ENCODE assay signal across 1 cellular context in the genomic region with DNA sequence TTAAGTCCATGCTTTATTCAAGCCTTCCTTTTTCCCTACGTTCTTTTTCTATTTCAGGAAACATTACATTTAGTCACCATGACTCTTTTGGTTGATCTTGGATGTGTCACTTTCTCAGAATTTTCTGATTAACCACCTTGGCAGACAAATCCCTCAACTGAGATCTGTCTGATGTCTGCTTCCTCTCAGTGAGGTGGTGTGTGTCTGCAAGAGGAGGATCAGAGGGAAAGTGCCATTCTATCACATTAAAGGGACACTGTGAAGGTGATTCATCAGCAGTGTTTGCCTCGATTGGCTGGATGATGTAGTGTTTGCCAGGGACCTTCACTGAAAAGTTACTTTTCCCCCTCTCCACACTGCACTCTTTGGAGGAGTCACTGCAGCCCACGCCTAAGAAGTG.
TF ChIP-seq lines count a peak whose summit lies in the region.

No MANE protein-coding gene starts in this region.

TF ChIP-seq in K562, 482 proteins besides CTCF, POLR2A, EP300 and RAD21 (continued from another document):
- TF ChIP-seq, protein P1, sequence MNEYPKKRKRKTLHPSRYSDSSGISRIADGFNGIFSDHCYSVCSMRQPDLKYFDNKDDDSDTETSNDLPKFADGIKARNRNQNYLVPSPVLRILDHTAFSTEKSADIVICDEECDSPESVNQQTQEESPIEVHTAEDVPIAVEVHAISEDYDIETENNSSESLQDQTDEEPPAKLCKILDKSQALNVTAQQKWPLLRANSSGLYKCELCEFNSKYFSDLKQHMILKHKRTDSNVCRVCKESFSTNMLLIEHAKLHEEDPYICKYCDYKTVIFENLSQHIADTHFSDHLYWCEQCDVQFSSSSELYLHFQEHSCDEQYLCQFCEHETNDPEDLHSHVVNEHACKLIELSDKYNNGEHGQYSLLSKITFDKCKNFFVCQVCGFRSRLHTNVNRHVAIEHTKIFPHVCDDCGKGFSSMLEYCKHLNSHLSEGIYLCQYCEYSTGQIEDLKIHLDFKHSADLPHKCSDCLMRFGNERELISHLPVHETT (CRISPR knock-in tag; conservative IDR thresholded peaks at IDR 0.05 in 1 of 2, IDR thresholded peaks at IDR 0.05 in 1 of 2), result no peak
- TF ChIP-seq, protein P2, sequence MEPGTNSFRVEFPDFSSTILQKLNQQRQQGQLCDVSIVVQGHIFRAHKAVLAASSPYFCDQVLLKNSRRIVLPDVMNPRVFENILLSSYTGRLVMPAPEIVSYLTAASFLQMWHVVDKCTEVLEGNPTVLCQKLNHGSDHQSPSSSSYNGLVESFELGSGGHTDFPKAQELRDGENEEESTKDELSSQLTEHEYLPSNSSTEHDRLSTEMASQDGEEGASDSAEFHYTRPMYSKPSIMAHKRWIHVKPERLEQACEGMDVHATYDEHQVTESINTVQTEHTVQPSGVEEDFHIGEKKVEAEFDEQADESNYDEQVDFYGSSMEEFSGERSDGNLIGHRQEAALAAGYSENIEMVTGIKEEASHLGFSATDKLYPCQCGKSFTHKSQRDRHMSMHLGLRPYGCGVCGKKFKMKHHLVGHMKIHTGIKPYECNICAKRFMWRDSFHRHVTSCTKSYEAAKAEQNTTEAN (CRISPR knock-in tag; IDR thresholded peaks at IDR 0.05), result no peak
- TF ChIP-seq HNRNPK (IDR thresholded peaks at IDR 0.05; ENCODE audit: low read depth, low read length, poor library complexity, severe bottlenecking) (no peak), MEF2A (IDR thresholded peaks at IDR 0.05; ENCODE audit: control insufficient read depth, low read depth, low read length) (peak; percentile 52; the same call in 1 of the 2 replicates), SMC3 (conservative IDR thresholded peaks at IDR 0.05; ENCODE audit: insufficient read depth, low read depth, low read length) (no peak), POLR2AphosphoS2 (IDR thresholded peaks at IDR 0.05; ENCODE audit: low read length) (peak; percentile 75; the same call in 1 of the 2 replicates), ARID1B (IDR thresholded peaks at IDR 0.05) (0 out of 2 replicates have a peak, but pooled peaks have one; percentile 10), CBFA2T3 (IDR thresholded peaks at IDR 0.05) (peak; percentile 54), ZBTB17 (CRISPR knock-in tag; IDR thresholded peaks at IDR 0.05) (no peak), NCOR1 (IDR thresholded peaks at IDR 0.05) (peak; percentile 37; the same call in 1 of the 2 replicates), KDM1A (IDR thresholded peaks at IDR 0.05) (0 out of 4 replicates have a peak, but pooled peaks of 1 of the 2 experiments have one; percentile 13), ZKSCAN8 (CRISPR knock-in tag; IDR thresholded peaks at IDR 0.05) (no peak), SUPT5H (IDR thresholded peaks at IDR 0.05) (peak; percentile 21), FOSL1 (tag; conservative IDR thresholded peaks at IDR 0.05) (peak; percentile 29; the same call in 1 of the 2 replicates)
- TF ChIP-seq, protein P3, sequence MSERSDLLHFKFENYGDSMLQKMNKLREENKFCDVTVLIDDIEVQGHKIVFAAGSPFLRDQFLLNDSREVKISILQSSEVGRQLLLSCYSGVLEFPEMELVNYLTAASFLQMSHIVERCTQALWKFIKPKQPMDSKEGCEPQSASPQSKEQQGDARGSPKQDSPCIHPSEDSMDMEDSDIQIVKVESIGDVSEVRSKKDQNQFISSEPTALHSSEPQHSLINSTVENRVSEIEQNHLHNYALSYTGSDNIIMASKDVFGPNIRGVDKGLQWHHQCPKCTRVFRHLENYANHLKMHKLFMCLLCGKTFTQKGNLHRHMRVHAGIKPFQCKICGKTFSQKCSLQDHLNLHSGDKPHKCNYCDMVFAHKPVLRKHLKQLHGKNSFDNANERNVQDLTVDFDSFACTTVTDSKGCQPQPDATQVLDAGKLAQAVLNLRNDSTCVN (CRISPR knock-in tag; IDR thresholded peaks at IDR 0.05), result no peak
